In genomic region chr16:8854298-8854948, GRCh38 we compare ENCODE assay signal across 21 cellular contexts. TPM values are rescaled to one million over a fixed set of nuclear protein-coding genes. Genes with fewer than 3 reads are reported as not detected.
DNase-seq lines count a peak whose midpoint lies in the region; ATAC-seq, FAIRE-seq and TF ChIP-seq lines count a peak whose summit lies in the region.
"Had no signal": no experiment of that assay in that cellular context is flagged by ENCODE, and none has a peak within 500 bp of the region (broad histone marks: within the 10 kb centered on the region; RNA-seq: fewer than 3 reads in every experiment).

No MANE protein-coding gene starts in this region.

- ATAC-seq in HG02970 (IDR thresholded peaks at IDR 0.05; ENCODE audit: low FRiP score, unreplicated experiment), result no peak
- ATAC-seq: foreskin keratinocyte, left lobe of liver had no signal

- no peak overlapping the region for H4K91ac ChIP-seq in H1 (replicated peaks; ENCODE audit: insufficient read length, low read length)

- H3K79me2 ChIP-seq in H1 (ENCODE audit: control insufficient read depth in 1 of 2, insufficient read depth in 2 of 2, low read length in 2 of 2), result peaks cover 0 to 17% of the 10 kb centered on the region in 2 experiments; a peak in 2 of 4 replicates

- H3K14ac ChIP-seq in H1 (ENCODE audit: insufficient read length), result no peak overlapping the region

- peaks cover 0 to 20% (median 6%) of the 10 kb centered on the region in 4 experiments; a peak in 6 of 7 replicates for H3K4me1 ChIP-seq in H1 (replicated peaks in 1 of 4; ENCODE audit: control insufficient read depth in 3 of 4, insufficient read depth in 4 of 4, low read length in 3 of 4)
- H3K4me1 ChIP-seq in spleen, result peaks cover 15 to 66% (median 28%) of the 10 kb centered on the region in 6 donors

- H3K18ac ChIP-seq in H1 (ENCODE audit: extremely low read depth, low read length), result no peak overlapping the region

- no peaks in the 10 kb centered on the region for H3K23me2 ChIP-seq in H1 (ENCODE audit: low read depth, low read length)

- FAIRE-seq in H1 (lab: Jason Lieb, UNC), result no peak
- FAIRE-seq: GM18507, urothelium cell line had no signal

- H2AFZ ChIP-seq in H1 (ENCODE audit: low read length), result no peak overlapping the region
- H2AFZ ChIP-seq: PC-9 had no signal

- intact Hi-C loops in spleen (cut with DNase I; ENCODE audit: low total_unique reads), result no loop called here

- H2BK12ac ChIP-seq in H1 (ENCODE audit: low read depth, low read length), result no peak overlapping the region

- H2BK15ac ChIP-seq in H1 (ENCODE audit: low read length), result no peak overlapping the region

- H3K4ac ChIP-seq in H1 (replicated peaks; ENCODE audit: insufficient read length, low read depth, low read length), result no peak overlapping the region

- H3K27ac ChIP-seq in H1 (ENCODE audit: low read depth, low read length) (no peak overlapping the region), spleen (peak overlapping the region in 1 of 8 donors; percentile 26)
- H3K27ac ChIP-seq: foreskin keratinocyte, PC-9 had no signal

- no peak overlapping the region for H4K5ac ChIP-seq in H1 (ENCODE audit: insufficient read length, low read depth, low read length)

- peak; percentile 19 to 40; a peak in 1 of 3 replicates for TF ChIP-seq POLR2A in H1 (IDR thresholded peaks at IDR 0.05; ENCODE audit: control extremely low read depth in 1 of 2, low read depth in 2 of 2, low read length in 2 of 2)
- TF ChIP-seq POLR2A in spleen (IDR thresholded peaks at IDR 0.05), result no peak

- no peak for TF ChIP-seq EP300 in H1 (IDR thresholded peaks at IDR 0.05; ENCODE audit: borderline replicate concordance in 1 of 2, low read depth in 2 of 2, low read length in 2 of 2)

- no peak overlapping the region for H4K8ac ChIP-seq in H1 (ENCODE audit: extremely low read depth, insufficient read depth, low read length)

- no peak overlapping the region for H3K4me3 ChIP-seq in H7 (ENCODE audit: insufficient read depth, low read depth, low read length)
- no peak overlapping the region for H3K4me3 ChIP-seq in H1 (ENCODE audit: extremely low read depth in 1 of 4, insufficient read depth in 2 of 4, low read depth in 3 of 4, low read length in 4 of 4)
- H3K4me3 ChIP-seq in spleen, result no peak overlapping the region
- H3K4me3 ChIP-seq: PC-9 had no signal

- no peak overlapping the region for H3K4me2 ChIP-seq in H1 (ENCODE audit: insufficient read depth in 1 of 2, low read depth in 2 of 2, low read length in 2 of 2)
- H3K4me2 ChIP-seq: PC-9 had no signal

- no peak overlapping the region for H2BK20ac ChIP-seq in H1 (ENCODE audit: low read length)

- no peak for TF ChIP-seq RAD21 in H1 (IDR thresholded peaks at IDR 0.05 in 1 of 2, conservative IDR thresholded peaks at IDR 0.05 in 1 of 2; ENCODE audit: low read depth in 2 of 2, low read length in 2 of 2)

- H3K9me3 ChIP-seq in H1 (ENCODE audit: insufficient read depth in 2 of 2, low read depth in 1 of 2, low read length in 1 of 2) (no peaks in the 10 kb centered on the region), spleen (no peaks in the 10 kb centered on the region)

- H3K36me3 ChIP-seq in H7 (replicated peaks; ENCODE audit: control insufficient read depth, insufficient read depth, low read length), result peaks cover 36% of the 10 kb centered on the region
- H3K36me3 ChIP-seq in H1 (ENCODE audit: control insufficient read depth in 2 of 4, insufficient read depth in 4 of 4, low read length in 3 of 4), result peaks cover 35 to 91% (median 49%) of the 10 kb centered on the region in 4 experiments
- peaks cover 0 to 97% (median 52%) of the 10 kb centered on the region in 6 donors for H3K36me3 ChIP-seq in spleen

- H3K9me3 Mint-ChIP-seq in activated T-cell treated with anti-CD3 and anti-CD28 coated beads, Interleukin-2, amount 50 U/mL, for 24 hours, result no peaks in the 10 kb centered on the region
- H3K9me3 Mint-ChIP-seq: activated T-helper 2 cell treated with anti-CD3 and anti-CD28 coated beads, Interferon-gamma antibody, Interleukin-2, Interleukin-4, amounts not matched to agents 10 μg/mL and 5 μg/mL and 100 μg/mL, durations not matched to agents 14 hours and 24 hours and 36 hours had no signal

- no peak overlapping the region for H3K4me3 Mint-ChIP-seq in activated T-cell treated with anti-CD3 and anti-CD28 coated beads, Interleukin-2, amount 50 U/mL, for 24 hours

- POLR2A ChIA-PET in H1 (lab: Charles Lee; ENCODE audit: partially characterized antibody), result interaction anchor here (0.9 to 24.4 kb wide), 7 partner anchors 12 to 189 kb away, joined by 3 to 456 read pairs (median 3); partner anchors contain the start of genes CARHSP1 and LITAFD

- CTCF ChIA-PET in H1 (lab: Charles Lee; ENCODE audit: partially characterized antibody), result interaction anchor here (0.6 to 8.8 kb wide), 9 partner anchors 13 to 191 kb away, joined by 3 to 90 read pairs (median 3); partner anchors contain the start of gene CARHSP1

- peaks cover 20 to 27% of the 10 kb centered on the region in 2 experiments for H4K20me1 ChIP-seq in H1 (replicated peaks in 1 of 2; ENCODE audit: control insufficient read depth in 1 of 2, insufficient read depth in 2 of 2, low read length in 2 of 2)

- H2BK120ac ChIP-seq in H1 (replicated peaks; ENCODE audit: low read depth, low read length), result no peak overlapping the region

- H3K23ac ChIP-seq in H1 (ENCODE audit: insufficient read length), result no peak overlapping the region

- 93% methylated on average over 9 of the region's 9 CpGs; no CpG with 5 or more reads in 1 of the 2 experiments for WGBS in H1 (ENCODE audit: extremely low coverage in 1 of 2, insufficient coverage in 1 of 2, insufficient read length in 1 of 2, insufficient replicate concordance in 2 of 2, low coverage in 1 of 2, low lambda C conversion rate in 2 of 2, missing lambda C conversion rate in 1 of 2), 2 experiments
- 92 to 95% (median 94%) methylated on average over 9 of the region's 9 CpGs for WGBS in spleen, 5 donors

- peaks cover 98% of the 10 kb centered on the region for H3K36me3 Mint-ChIP-seq in activated T-cell treated with anti-CD3 and anti-CD28 coated beads, Interleukin-2, amount 50 U/mL, for 24 hours (ENCODE audit: low read depth)

- no peak overlapping the region for H2AK5ac ChIP-seq in H1 (ENCODE audit: low read depth, low read length)

- TF ChIP-seq CTCF in H1 (IDR thresholded peaks at IDR 0.05; ENCODE audit: control extremely low read depth in 1 of 3, insufficient read depth in 1 of 3, low read depth in 1 of 3, low read length in 3 of 3), result no peak
- TF ChIP-seq CTCF in spleen (IDR thresholded peaks at IDR 0.05 in 8 of 11, conservative IDR thresholded peaks at IDR 0.05 in 3 of 11), result no peak

- H3K4me1 Mint-ChIP-seq in activated T-cell treated with anti-CD3 and anti-CD28 coated beads, Interleukin-2, amount 50 U/mL, for 24 hours (ENCODE audit: low read depth), result peaks cover 54% of the 10 kb centered on the region

- no peak overlapping the region for H3K9ac ChIP-seq in H1 (replicated peaks in 1 of 4; ENCODE audit: extremely low read depth in 1 of 4, low read depth in 3 of 4, low read length in 3 of 4)

- DNase-seq in activated T-cell treated with anti-CD3 and anti-CD28 coated beads, Interleukin-2, amount 50 U/mL, for 24 hours, result no peak
- no peak for DNase-seq in activated T-cell treated with anti-CD3 and anti-CD28 coated beads, Interleukin-2, amount 50 U/mL, for 1 hour
- DNase-seq in H7, result peak; percentile 30
- DNase-seq in H1 (ENCODE audit: low read depth in 1 of 2, low spot score in 2 of 2), result no peak
- DNase-seq in spleen, result peak; percentile 35
- DNase-seq in NCI-H524 (lab: John Stamatoyannopoulos, UW), result no peak
- DNase-seq in NCI-H1930 (lab: John Stamatoyannopoulos, UW), result no peak
- DNase-seq: ACHN; CD4-positive, alpha-beta memory T cell; DMS79 treated with DMSO at 0.1 percent for 48 hours; foreskin keratinocyte; NCI-H2171; PC-9; stimulated activated naive CD4-positive, alpha-beta T cell had no signal

- H3K27me3 Mint-ChIP-seq in activated T-cell treated with anti-CD3 and anti-CD28 coated beads, Interleukin-2, amount 50 U/mL, for 24 hours, result no peaks in the 10 kb centered on the region
- H3K27me3 Mint-ChIP-seq: CD4-positive, alpha-beta memory T cell had no signal

- H3K27me3 ChIP-seq in H7 (ENCODE audit: control insufficient read depth, insufficient read depth, low read length) (no peaks in the 10 kb centered on the region), H1 (replicated peaks in 1 of 4; ENCODE audit: control insufficient read depth in 3 of 4, extremely low read depth in 1 of 4, insufficient read depth in 3 of 4, low read length in 3 of 4) (no peaks in the 10 kb centered on the region), spleen (replicated peaks in 1 of 7) (no peaks in the 10 kb centered on the region)
- H3K27me3 ChIP-seq: foreskin keratinocyte had no signal

- no peak overlapping the region for H3K56ac ChIP-seq in H1 (replicated peaks; ENCODE audit: insufficient read length, low read depth, low read length)

- H3K27ac Mint-ChIP-seq in activated T-cell treated with anti-CD3 and anti-CD28 coated beads, Interleukin-2, amount 50 U/mL, for 24 hours, result peak overlapping the region; percentile 80

- H2BK5ac ChIP-seq in H1 (ENCODE audit: low read depth, low read length), result no peak overlapping the region

- peaks cover 17% of the 10 kb centered on the region for H3K79me1 ChIP-seq in H1 (ENCODE audit: low read depth, low read length)

RNA-seq across cellular contexts. Expression of gene CARHSP1, which starts 14.4 kb away (rescaled TPM):
- 324 and 345 TPM in 2 replicates for total RNA-seq in H7 (2014; rRNA removed; shearing (Covaris generic))
- total RNA-seq in H1 (2021; fragmentation: NEBNext Ultra II Directional; extraction: Animal tissue kit (Norgen Biotek cat#: 25700)), result 300 and 326 TPM in 2 replicates
- polyA plus RNA-seq in H1 (2011; rRNA removed) (292 and 364 TPM in 2 replicates), spleen (10 to 100 TPM; 42.6 to 98.0 (median 84.2) TPM)
- polyA plus RNA-seq in H1 (2011; cell fraction: cytosol; rRNA removed), result 283 TPM
- 318 TPM for polyA plus RNA-seq in H1 (2011; cell fraction: nucleus; rRNA removed)
- 259 to 418 TPM (median 380 TPM) in 4 replicates for polyA plus RNA-seq in H1 (2012, experiment 1 of 2)
- polyA plus RNA-seq in H1 (2012, experiment 2 of 2), result 407 TPM
- 117 TPM for polyA plus RNA-seq in H1 (2013, experiment 1 of 2)
- polyA plus RNA-seq in H1 (2013, experiment 2 of 2), result 115 TPM
- polyA minus RNA-seq in H1 (2011; rRNA and poly(A)+ RNA removed), result 252 and 270 TPM in 2 replicates
- polyA minus RNA-seq in H1 (2011; cell fraction: cytosol; rRNA and poly(A)+ RNA removed), result 191 TPM
- polyA minus RNA-seq in H1 (2011; cell fraction: nucleus; rRNA and poly(A)+ RNA removed), result 137 TPM
- total RNA-seq in spleen, result 10 to 100 TPM; 45.5 to 75.2 (median 53.2) TPM

RNA-seq across cellular contexts. Expression of gene LITAFD, which starts 27.7 kb away (rescaled TPM):
- not detected in 2 replicates for total RNA-seq in H7 (2014; rRNA removed; shearing (Covaris generic))
- total RNA-seq in H1 (2021; fragmentation: NEBNext Ultra II Directional; extraction: Animal tissue kit (Norgen Biotek cat#: 25700)), result not detected in 2 replicates
- not detected in 2 replicates for polyA plus RNA-seq in H1 (2011; rRNA removed)
- not detected for polyA plus RNA-seq in H1 (2011; cell fraction: cytosol; rRNA removed)
- not detected for polyA plus RNA-seq in H1 (2011; cell fraction: nucleus; rRNA removed)
- polyA plus RNA-seq in H1 (2012, experiment 1 of 2), result not detected in 4 replicates
- polyA plus RNA-seq in H1 (2012, experiment 2 of 2), result not detected
- not detected for polyA plus RNA-seq in H1 (2013, experiment 1 of 2)
- polyA plus RNA-seq in H1 (2013, experiment 2 of 2), result not detected
- polyA minus RNA-seq in H1 (2011; rRNA and poly(A)+ RNA removed), result not detected in 2 replicates
- polyA minus RNA-seq in H1 (2011; cell fraction: cytosol; rRNA and poly(A)+ RNA removed), result not detected
- polyA minus RNA-seq in H1 (2011; cell fraction: nucleus; rRNA and poly(A)+ RNA removed), result not detected
- not detected for total RNA-seq in spleen
- polyA plus RNA-seq in spleen, result not detected
- total RNA-seq: activated T-helper 2 cell treated with anti-CD3 and anti-CD28 coated beads, Interferon-gamma antibody, Interleukin-2, Interleukin-4, amounts not matched to agents 10 μg/mL and 5 μg/mL and 100 μg/mL, durations not matched to agents 14 hours and 24 hours and 36 hours; aorta; CD4-positive, alpha-beta memory T cell; foreskin keratinocyte; HT-29; left lobe of liver; PC-9 had no signal
- polyA plus RNA-seq: aorta; CD4-positive, alpha-beta memory T cell; foreskin keratinocyte had no signal

RNA-seq across cellular contexts. Expression of gene PMM2, which starts 56.8 kb away (rescaled TPM):
- 36.5 and 49.1 TPM in 2 replicates for total RNA-seq in H7 (2014; rRNA removed; shearing (Covaris generic))
- total RNA-seq in H1 (2021; fragmentation: NEBNext Ultra II Directional; extraction: Animal tissue kit (Norgen Biotek cat#: 25700)), result 47.0 and 49.4 TPM in 2 replicates
- polyA plus RNA-seq in H1 (2011; rRNA removed), result 26.2 and 40.0 TPM in 2 replicates
- 30.8 TPM for polyA plus RNA-seq in H1 (2011; cell fraction: cytosol; rRNA removed)
- 27.0 TPM for polyA plus RNA-seq in H1 (2011; cell fraction: nucleus; rRNA removed)
- polyA plus RNA-seq in H1 (2012, experiment 1 of 2), result 37.0 to 41.9 TPM (median 40.4 TPM) in 4 replicates
- 33.6 TPM for polyA plus RNA-seq in H1 (2012, experiment 2 of 2)
- polyA plus RNA-seq in H1 (2013, experiment 1 of 2), result 47.0 TPM
- 45.2 TPM for polyA plus RNA-seq in H1 (2013, experiment 2 of 2)
- 15.1 TPM in 2 replicates for polyA minus RNA-seq in H1 (2011; rRNA and poly(A)+ RNA removed)
- 23.6 TPM for polyA minus RNA-seq in H1 (2011; cell fraction: cytosol; rRNA and poly(A)+ RNA removed)
- 22.8 TPM for polyA minus RNA-seq in H1 (2011; cell fraction: nucleus; rRNA and poly(A)+ RNA removed)
- 10 to 100 TPM; 26.5 to 38.8 (median 33.6) TPM for total RNA-seq in spleen
- 10 to 100 TPM; 13.0 to 14.4 (median 13.2) TPM for polyA plus RNA-seq in spleen

RNA-seq across cellular contexts. Expression of gene TMEM186, which starts 57.0 kb away (rescaled TPM):
- 8.2 and 12.1 TPM in 2 replicates for total RNA-seq in H7 (2014; rRNA removed; shearing (Covaris generic))
- 13.1 and 14.3 TPM in 2 replicates for total RNA-seq in H1 (2021; fragmentation: NEBNext Ultra II Directional; extraction: Animal tissue kit (Norgen Biotek cat#: 25700))
- 10.5 and 13.1 TPM in 2 replicates for polyA plus RNA-seq in H1 (2011; rRNA removed)
- 14.6 TPM for polyA plus RNA-seq in H1 (2011; cell fraction: cytosol; rRNA removed)
- polyA plus RNA-seq in H1 (2011; cell fraction: nucleus; rRNA removed), result 9.6 TPM
- polyA plus RNA-seq in H1 (2012, experiment 1 of 2), result 17.3 to 18.4 TPM (median 17.8 TPM) in 4 replicates
- 6.8 TPM for polyA plus RNA-seq in H1 (2012, experiment 2 of 2)
- 9.0 TPM for polyA plus RNA-seq in H1 (2013, experiment 1 of 2)
- 9.3 TPM for polyA plus RNA-seq in H1 (2013, experiment 2 of 2)
- polyA minus RNA-seq in H1 (2011; rRNA and poly(A)+ RNA removed), result 14.3 and 15.0 TPM in 2 replicates
- 6.2 TPM for polyA minus RNA-seq in H1 (2011; cell fraction: cytosol; rRNA and poly(A)+ RNA removed)
- polyA minus RNA-seq in H1 (2011; cell fraction: nucleus; rRNA and poly(A)+ RNA removed), result 7.2 TPM
- 10 to 100 TPM in 1 of 7 donors, 1 to 10 TPM in 6; 5.8 to 12.1 (median 8.1) TPM for total RNA-seq in spleen
- polyA plus RNA-seq in spleen, result 10 to 100 TPM; 10.3 to 13.3 (median 11.3) TPM

Comparison
In these comparisons a context has a peak if more than half of its experiments do, and no peak if none do; other contexts are left out.
1. DNase-seq: peak in H7 (single experiment) and spleen (single experiment); none in activated T-cell treated with anti-CD3 and anti-CD28 coated beads, Interleukin-2, amount 50 U/mL, for 24 hours (single experiment), activated T-cell treated with anti-CD3 and anti-CD28 coated beads, Interleukin-2, amount 50 U/mL, for 1 hour (single experiment), H1 (0 of 2), NCI-H524 (0 of 2) and NCI-H1930 (0 of 2).
2. POLR2A ChIP-seq: peak in H1 (2 of 2); none in spleen (0 of 3).